In the genomic region with DNA sequence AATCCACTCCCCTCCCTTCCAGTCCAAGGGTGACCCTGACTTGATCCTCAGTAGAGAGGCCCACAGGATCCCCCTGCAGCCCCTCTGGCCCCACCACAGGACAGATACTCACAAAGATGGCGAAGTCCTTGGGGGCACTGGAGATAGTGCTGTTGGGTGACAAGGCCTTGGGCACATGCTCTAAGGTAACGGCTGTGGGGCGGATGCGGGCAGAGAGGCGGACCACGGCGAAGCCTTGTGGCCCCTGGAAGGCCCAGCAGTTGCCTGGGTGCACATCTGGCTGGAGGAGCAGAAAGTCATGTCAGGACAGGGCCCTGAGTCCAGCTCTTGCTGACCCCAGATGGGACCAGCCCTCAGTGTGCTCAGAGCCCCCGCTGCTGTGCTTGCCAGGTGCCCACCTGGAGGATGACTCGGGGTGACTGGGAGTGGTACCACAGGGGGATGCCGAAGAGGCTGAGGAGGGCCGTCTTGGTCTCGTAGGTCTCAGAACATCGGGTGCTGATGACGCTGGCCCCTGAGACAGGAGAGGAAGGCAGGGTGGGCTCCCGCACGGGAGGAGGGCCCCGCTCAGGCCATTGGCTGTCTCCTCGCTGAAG, we compare ENCODE assay signal across 21 cellular contexts. TPM values are rescaled to one million over a fixed set of nuclear protein-coding genes. Genes with fewer than 3 reads are reported as not detected.
DNase-seq lines count a peak whose midpoint lies in the region; ATAC-seq lines count a peak whose summit lies in the region.
"Had no signal": no experiment of that assay in that cellular context is flagged by ENCODE, and none has a peak within 500 bp of the region (broad histone marks: within the 10 kb centered on the region; RNA-seq: fewer than 3 reads in every experiment).

No MANE protein-coding gene starts in this region.

- H3K4me1 Mint-ChIP-seq in activated T-cell treated with anti-CD3 and anti-CD28 coated beads, Interleukin-2, amount 50 U/mL, for 24 hours (ENCODE audit: low read depth): peaks cover 51% of the 10 kb centered on the region
- H3K4me1 Mint-ChIP-seq in T-helper 17 cell: peaks cover 40% of the 10 kb centered on the region
- H3K4me1 Mint-ChIP-seq in stimulated activated effector memory CD8-positive, alpha-beta T cell treated with anti-CD3 and anti-CD28 coated beads, Interleukin-12 subunit alpha, Interleukin-12 subunit beta, amount 100 ng/mL, for 72 hours: peaks cover 56% of the 10 kb centered on the region

- no peaks in the 10 kb centered on the region for H3K27me3 ChIP-seq in effector memory CD4-positive, alpha-beta T cell (replicated peaks; ENCODE audit: control insufficient read depth, insufficient read depth, low read length, poor library complexity, severe bottlenecking)
- H3K27me3 ChIP-seq: ascending aorta, colonic mucosa, gastrocnemius medialis, sigmoid colon had no signal

- no peak overlapping the region for H3K4me3 Mint-ChIP-seq in activated T-cell treated with anti-CD3 and anti-CD28 coated beads, Interleukin-2, amount 50 U/mL, for 24 hours
- H3K4me3 Mint-ChIP-seq in T-helper 17 cell: peak overlapping the region; percentile 28
- H3K4me3 Mint-ChIP-seq in stimulated activated effector memory CD8-positive, alpha-beta T cell treated with anti-CD3 and anti-CD28 coated beads, Interleukin-12 subunit alpha, Interleukin-12 subunit beta, amount 100 ng/mL, for 72 hours: no peak overlapping the region

- no peaks in the 10 kb centered on the region for H3K27me3 Mint-ChIP-seq in activated T-cell treated with anti-CD3 and anti-CD28 coated beads, Interleukin-2, amount 50 U/mL, for 24 hours
- no peaks in the 10 kb centered on the region for H3K27me3 Mint-ChIP-seq in T-helper 17 cell

- H3K36me3 Mint-ChIP-seq in activated T-cell treated with anti-CD3 and anti-CD28 coated beads, Interleukin-2, amount 50 U/mL, for 24 hours (ENCODE audit: low read depth): peaks cover 100% of the 10 kb centered on the region
- peaks cover 7% of the 10 kb centered on the region for H3K36me3 Mint-ChIP-seq in T-helper 17 cell (ENCODE audit: low read depth)
- peaks cover 100% of the 10 kb centered on the region for H3K36me3 Mint-ChIP-seq in stimulated activated effector memory CD8-positive, alpha-beta T cell treated with anti-CD3 and anti-CD28 coated beads, Interleukin-12 subunit alpha, Interleukin-12 subunit beta, amount 100 ng/mL, for 72 hours

- H3K4me1 ChIP-seq in effector memory CD4-positive, alpha-beta T cell (ENCODE audit: control insufficient read depth, insufficient read depth, low read length, poor library complexity, severe bottlenecking): peaks cover 26% of the 10 kb centered on the region
- H3K4me1 ChIP-seq: colonic mucosa, HAP-1 had no signal

- H3K27ac Mint-ChIP-seq in activated T-cell treated with anti-CD3 and anti-CD28 coated beads, Interleukin-2, amount 50 U/mL, for 24 hours: peak overlapping the region; percentile 83
- H3K27ac Mint-ChIP-seq in T-helper 17 cell: peak overlapping the region; percentile 93
- H3K27ac Mint-ChIP-seq in stimulated activated effector memory CD8-positive, alpha-beta T cell treated with anti-CD3 and anti-CD28 coated beads, Interleukin-12 subunit alpha, Interleukin-12 subunit beta, amount 100 ng/mL, for 72 hours: peak overlapping the region; percentile 93

- no peak overlapping the region for H3K4me3 ChIP-seq in effector memory CD4-positive, alpha-beta T cell (ENCODE audit: insufficient read depth, low read depth, low read length, poor library complexity, severe bottlenecking)
- H3K4me3 ChIP-seq: ascending aorta, colonic mucosa, gastrocnemius medialis, HAP-1, sigmoid colon had no signal

- peaks cover 100% of the 10 kb centered on the region for H3K36me3 ChIP-seq in effector memory CD4-positive, alpha-beta T cell (ENCODE audit: control insufficient read depth, insufficient read depth, low read length)

- no peaks in the 10 kb centered on the region for H3K9me3 ChIP-seq in T-helper 17 cell (ENCODE audit: control insufficient read depth, low read length, poor library complexity, severe bottlenecking)
- no peaks in the 10 kb centered on the region for H3K9me3 ChIP-seq in effector memory CD4-positive, alpha-beta T cell (ENCODE audit: control insufficient read depth, low read length)
- H3K9me3 ChIP-seq: ascending aorta, colonic mucosa, gastrocnemius medialis, HAP-1, sigmoid colon had no signal

- no peak for DNase-seq in activated T-cell treated with anti-CD3 and anti-CD28 coated beads, Interleukin-2, amount 50 U/mL, for 24 hours
- no peak for DNase-seq in activated T-cell treated with anti-CD3 and anti-CD28 coated beads, Interleukin-2, amount 50 U/mL, for 48 hours
- DNase-seq in T-helper 17 cell: no peak
- no peak for DNase-seq in effector memory CD4-positive, alpha-beta T cell
- no peak for DNase-seq in stimulated activated effector memory CD8-positive, alpha-beta T cell treated with anti-CD3 and anti-CD28 coated beads, Interleukin-12 subunit alpha, Interleukin-12 subunit beta, amount 100 ng/mL, for 72 hours (ENCODE audit: low spot score in 2 of 2)
- DNase-seq in NCI-H526 treated with DMSO at 0.1 percent for 48 hours (lab: John Stamatoyannopoulos, UW): no peak
- no peak for DNase-seq in stimulated activated CD4-positive, alpha-beta T cell treated with anti-CD3 and anti-CD28 coated beads, Interleukin-4, amount 100 ng/mL, for 4 hours
- DNase-seq: colonic mucosa; COR-L47; mesendoderm; MM.1S; NCI-H1930; NCI-H510A treated with DMSO at 0.1 percent for 48 hours; nucleus accumbens; sigmoid colon; stimulated activated CD4-positive, alpha-beta T cell treated with anti-CD3 and anti-CD28 coated beads, Interleukin-2, amount 100 ng/mL, for 48 hours; trophoblast cell had no signal

- H3K9me3 Mint-ChIP-seq in activated T-cell treated with anti-CD3 and anti-CD28 coated beads, Interleukin-2, amount 50 U/mL, for 24 hours: no peaks in the 10 kb centered on the region
- no peaks in the 10 kb centered on the region for H3K9me3 Mint-ChIP-seq in stimulated activated effector memory CD8-positive, alpha-beta T cell treated with anti-CD3 and anti-CD28 coated beads, Interleukin-12 subunit alpha, Interleukin-12 subunit beta, amount 100 ng/mL, for 72 hours

- H3K27ac ChIP-seq in effector memory CD4-positive, alpha-beta T cell (ENCODE audit: insufficient read depth, low read length, poor library complexity, severe bottlenecking): peak overlapping the region; percentile 14
- H3K27ac ChIP-seq: colonic mucosa had no signal

- ATAC-seq in T-helper 17 cell (no peak), HG03469 (IDR thresholded peaks at IDR 0.05; ENCODE audit: unreplicated experiment) (no peak)
- no peak for ATAC-seq in stimulated activated effector memory CD8-positive, alpha-beta T cell treated with anti-CD3 and anti-CD28 coated beads, Interleukin-12 subunit alpha, Interleukin-12 subunit beta, amount 100 ng/mL, for 72 hours

RNA-seq across cellular contexts. Expression of gene SUN2, which starts 17.2 kb away (rescaled TPM):
- 100 to 1,000 TPM; 426 to 485 TPM for total RNA-seq in T-helper 17 cell

RNA-seq across cellular contexts. Expression of gene GTPBP1, which starts 32.8 kb away (rescaled TPM):
- 100 to 1,000 TPM; 220 to 235 TPM for total RNA-seq in T-helper 17 cell

RNA-seq across cellular contexts. Expression of gene JOSD1, which starts 37.8 kb away (rescaled TPM):
- total RNA-seq in T-helper 17 cell: 100 to 1,000 TPM; 132 to 157 TPM

RNA-seq across cellular contexts. Expression of gene DNAL4, which starts 55.4 kb away (rescaled TPM):
- 1 to 10 TPM; 5.1 to 7.2 TPM for total RNA-seq in T-helper 17 cell

RNA-seq across cellular contexts. Expression of gene TOMM22, which starts 56.8 kb away (rescaled TPM):
- 10 to 100 TPM; 56.3 to 63.5 TPM for total RNA-seq in T-helper 17 cell
